8 cellular contexts compared by ENCODE assay signal in genomic region chr11:73308963-73309960, GRCh38. TPM values are rescaled to one million over a fixed set of nuclear protein-coding genes. Genes with fewer than 3 reads are reported as not detected.
DNase-seq lines count a peak whose midpoint lies in the region; ATAC-seq and TF ChIP-seq lines count a peak whose summit lies in the region.

No MANE protein-coding gene starts in this region.

- peaks cover 42% of the 10 kb centered on the region for H3K4me1 Mint-ChIP-seq in progenitor cell of endocrine pancreas (ENCODE audit: low read depth)

- peak overlapping the region; percentile 84 for H3K27ac Mint-ChIP-seq in progenitor cell of endocrine pancreas

- intact Hi-C loops in heart left ventricle (cut with DNase I) = loop anchor here in 5 of 10 donors (2.0 to 5.0 kb wide), 5 partner anchors 14 to 353 kb away; partner anchors contain the start of gene FAM168A (in 1 of the 5)

- TF ChIP-seq CTCF in heart left ventricle (IDR thresholded peaks at IDR 0.05) (peak in 1 of 12 donors; percentile 5), progenitor cell of endocrine pancreas (IDR thresholded peaks at IDR 0.05; ENCODE audit: unreplicated experiment) (no peak)

- H3K36me3 Mint-ChIP-seq in progenitor cell of endocrine pancreas (ENCODE audit: insufficient read depth) = no peaks in the 10 kb centered on the region

- H3K4me1 ChIP-seq in heart left ventricle = peaks cover 0 to 77% (median 53%) of the 10 kb centered on the region in 12 donors

- H3K4me3 Mint-ChIP-seq in progenitor cell of endocrine pancreas (ENCODE audit: low read depth) = peak overlapping the region; percentile 69

- H3K9me3 ChIP-seq in heart left ventricle = no peaks in the 10 kb centered on the region

- no peaks in the 10 kb centered on the region for H3K9me3 Mint-ChIP-seq in progenitor cell of endocrine pancreas (ENCODE audit: low read depth)

- H3K27me3 ChIP-seq in heart left ventricle = peaks cover 0 to 15% (median 0%) of the 10 kb centered on the region in 9 donors

- peaks cover 0 to 11% (median 0%) of the 10 kb centered on the region in 9 donors for H3K36me3 ChIP-seq in heart left ventricle

- peak overlapping the region; percentile 88 for H3K27ac ChIP-seq in adipose tissue (ENCODE audit: low read depth, low read length)
- H3K27ac ChIP-seq in heart left ventricle = peak overlapping the region; percentile 93 to 100 (median 98)

- peak overlapping the region; percentile 56 to 90 (median 74) for H3K4me3 ChIP-seq in heart left ventricle

- ATAC-seq in heart left ventricle = peak; percentile 70 to 81 (median 78)
- ATAC-seq in HG03520 (IDR thresholded peaks at IDR 0.05; ENCODE audit: unreplicated experiment) = no peak
- ATAC-seq in HG02938 (IDR thresholded peaks at IDR 0.05; ENCODE audit: unreplicated experiment) = no peak

- H3K27me3 Mint-ChIP-seq in progenitor cell of endocrine pancreas = no peaks in the 10 kb centered on the region

- peak in 1 of 2 donors; percentile 77 for TF ChIP-seq POLR2A in heart left ventricle (IDR thresholded peaks at IDR 0.05)

- WGBS in adipose tissue, 3 donors = 9 to 18% (median 10%) methylated on average over 68 to 80 of the region's 80 CpGs
- 1 to 5% (median 4%) methylated on average over 23 to 80 of the region's 80 CpGs for WGBS in heart left ventricle, 4 donors

- DNase-seq in AML-193 (lab: John Stamatoyannopoulos, UW) (peak; percentile 67 to 78), HPDE6-E6E7 (ENCODE audit: extremely low spot score) (peak; percentile 71), heart left ventricle (peak; percentile 93 to 96 (median 94)), progenitor cell of endocrine pancreas (ENCODE audit: low spot score, unreplicated experiment) (peak; percentile 65), midbrain (lab: John Stamatoyannopoulos, UW) (no peak)

RNA-seq across cellular contexts. Expression of gene ARHGEF17, which starts 1.2 kb away (rescaled TPM):
- polyA plus RNA-seq in adipose tissue = 10 to 100 TPM; 11.1 to 35.5 (median 31.2) TPM
- 10 to 100 TPM; 47.0 to 83.9 (median 56.5) TPM for total RNA-seq in heart left ventricle
- 10 to 100 TPM; 27.5 to 60.0 TPM for polyA plus RNA-seq in heart left ventricle
- total RNA-seq in progenitor cell of endocrine pancreas = 71.4 and 77.0 TPM in 2 replicates

RNA-seq across cellular contexts. Expression of gene P2RY6, which starts 37.1 kb away (rescaled TPM):
- polyA plus RNA-seq in adipose tissue (1 to 10 TPM in 2 of 3 donors, under 1 TPM in 1; 0.63 to 3.3 (median 2.1) TPM), heart left ventricle (1 to 10 TPM; 1.2 to 2.3 TPM)
- total RNA-seq in heart left ventricle (10 to 100 TPM in 1 of 9 donors, 1 to 10 TPM in 7, under 1 TPM in 1; 0.56 to 17.7 (median 2.0) TPM), progenitor cell of endocrine pancreas (0.13 and 0.14 TPM in 2 replicates)

Comparison
In these comparisons a context has a peak if more than half of its experiments do, and no peak if none do; other contexts are left out.
1. ATAC-seq: peak in heart left ventricle (4 of 4); none in HG03520 (single experiment) and HG02938 (single experiment).